32 cellular contexts compared by ENCODE assay signal in the genomic region with DNA sequence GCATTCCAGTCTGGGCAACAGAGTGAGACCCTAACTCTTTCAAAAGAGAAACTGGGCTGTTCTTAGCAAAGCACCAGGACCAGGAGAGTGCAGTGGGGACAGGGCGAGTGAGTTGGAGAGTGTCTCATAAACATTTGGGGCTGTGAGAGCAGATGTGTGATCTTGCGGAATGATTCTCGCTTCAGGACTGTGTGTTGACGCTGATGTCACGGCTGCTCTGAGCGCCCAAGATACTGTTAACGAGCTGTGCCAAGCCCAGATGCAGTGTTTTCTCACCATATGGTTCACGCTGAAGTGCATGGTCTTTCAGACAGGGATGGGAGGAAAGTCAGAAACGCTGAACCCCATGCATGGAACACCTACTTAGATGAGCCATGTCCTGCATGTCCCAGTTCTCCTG.
"Had no signal": no experiment of that assay in that cellular context is flagged by ENCODE, and none has a peak within 500 bp of the region (broad histone marks: within the 10 kb centered on the region; RNA-seq: fewer than 3 reads in every experiment).

No MANE protein-coding gene starts in this region.

- H3K9me3 ChIP-seq: Peyer's patch, SJSA1, SK-N-SH had no signal

- H3K9ac ChIP-seq: KMS-11, SK-N-SH had no signal

- H3K27me3 ChIP-seq: brain microvascular endothelial cell, Peyer's patch, SJSA1 had no signal

- H3K4me2 ChIP-seq: KMS-11, SK-N-SH had no signal

- DNase-seq: activated B cell treated with CpG ODN at 0.5 μM for 24 hours; activated CD4-positive, alpha-beta memory T cell treated with anti-CD3 and anti-CD28 coated beads, Interleukin-2, amount 10 ng/mL, durations not matched to agents 7 days and 5 days; activated CD4-positive, alpha-beta T cell treated with anti-CD3 and anti-CD28 coated beads for 48 hours; activated CD4-positive, CD25-positive, alpha-beta regulatory T cell treated with anti-CD3 and anti-CD28 coated beads, Interleukin-2, amount 50 U/mL, for 72 hours; activated CD8-positive, alpha-beta memory T cell treated with anti-CD3 and anti-CD28 coated beads for 24 hours; activated CD8-positive, alpha-beta memory T cell treated with anti-CD3 and anti-CD28 coated beads, Interleukin-2, amount 10 ng/mL, durations not matched to agents 7 days and 5 days; activated CD8-positive, alpha-beta memory T cell treated with anti-CD3 and anti-CD28 coated beads, Interleukin-2, amount 50 U/mL, for 48 hours; activated effector memory CD4-positive, alpha-beta T cell treated with Interleukin-2 at 50 U/mL for 16 hours; activated naive CD4-positive, alpha-beta T cell treated with anti-CD3 and anti-CD28 coated beads, Interleukin-2, amount 10 ng/mL, durations not matched to agents 7 days and 5 days; activated naive CD8-positive, alpha-beta T cell treated with anti-CD3 and anti-CD28 coated beads, Interleukin-2, amount 50 U/mL, for 24 hours; activated T-cell treated with anti-CD3 and anti-CD28 coated beads, Interleukin-2, amount 50 U/mL, for 48 hours; aorta; brain microvascular endothelial cell; central memory CD4-positive, alpha-beta T cell; NCI-H1092 treated with DMSO at 0.1 percent for 48 hours; NCI-H1417; NCI-H146; NCI-H187; NCI-H2029 treated with DMSO at 0.1 percent for 48 hours; NCI-H226; NCI-H446 treated with DMSO at 0.1 percent for 48 hours; NCI-H524; NCI-H69; NK-92 treated with Interleukin-12 subunit alpha and Interleukin-12 subunit beta, amount 100 ng/mL, for 24 hours; PC-3; Peyer's patch; RPMI8226; SHP77 treated with DMSO at 0.1 percent for 48 hours; SK-N-SH had no signal

- H3K9me2 ChIP-seq: SK-N-SH had no signal

- H3K27ac ChIP-seq: brain microvascular endothelial cell, KMS-11, Peyer's patch, SJSA1 had no signal

- H3K4me1 ChIP-seq: Peyer's patch, SJSA1 had no signal

- FAIRE-seq: TTC549 had no signal

- H3K36me3 ChIP-seq: brain microvascular endothelial cell, Peyer's patch, SJSA1 had no signal

- H3K4me3 ChIP-seq: Peyer's patch, SJSA1 had no signal
